Comparison of ENCODE assay signal across 1 cellular context in the genomic region with DNA sequence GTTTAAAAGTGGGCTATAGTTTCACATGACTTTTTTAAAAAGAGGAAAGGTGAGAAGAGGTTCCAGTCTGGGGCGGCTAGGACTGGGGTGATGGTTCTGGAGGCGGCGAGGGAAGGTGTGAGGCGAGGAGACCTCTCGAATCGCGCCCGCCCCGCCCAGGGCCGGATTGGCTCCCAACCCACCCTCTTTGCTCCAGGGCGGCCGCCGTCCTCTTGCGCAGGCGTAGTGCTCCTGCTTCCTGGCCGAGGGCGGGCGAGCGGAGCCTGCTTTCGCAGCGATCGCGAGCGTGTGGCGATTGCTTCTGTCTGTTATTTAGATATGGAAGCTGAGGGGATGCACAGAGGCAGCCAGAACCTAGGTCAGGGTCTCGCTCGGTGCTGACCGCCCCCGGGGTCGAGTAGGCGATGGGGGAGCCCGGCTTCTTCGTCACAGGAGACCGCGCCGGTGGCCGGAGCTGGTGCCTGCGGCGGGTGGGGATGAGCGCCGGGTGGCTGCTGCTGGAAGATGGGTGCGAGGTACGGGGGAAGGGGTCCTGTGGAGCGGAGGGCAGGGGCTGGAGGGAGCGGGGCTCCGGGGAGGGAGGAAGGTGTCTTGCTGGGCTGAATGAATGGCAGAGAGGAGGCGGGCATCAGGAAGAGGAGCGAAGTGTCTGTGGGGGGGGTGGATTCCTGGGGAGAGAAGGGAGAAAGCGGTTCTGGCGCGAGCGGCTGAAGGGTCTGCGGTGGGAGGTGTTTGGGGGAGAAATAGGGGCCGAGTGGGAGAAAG.
TF ChIP-seq lines count a peak whose summit lies in the region.

A gene with protein sequence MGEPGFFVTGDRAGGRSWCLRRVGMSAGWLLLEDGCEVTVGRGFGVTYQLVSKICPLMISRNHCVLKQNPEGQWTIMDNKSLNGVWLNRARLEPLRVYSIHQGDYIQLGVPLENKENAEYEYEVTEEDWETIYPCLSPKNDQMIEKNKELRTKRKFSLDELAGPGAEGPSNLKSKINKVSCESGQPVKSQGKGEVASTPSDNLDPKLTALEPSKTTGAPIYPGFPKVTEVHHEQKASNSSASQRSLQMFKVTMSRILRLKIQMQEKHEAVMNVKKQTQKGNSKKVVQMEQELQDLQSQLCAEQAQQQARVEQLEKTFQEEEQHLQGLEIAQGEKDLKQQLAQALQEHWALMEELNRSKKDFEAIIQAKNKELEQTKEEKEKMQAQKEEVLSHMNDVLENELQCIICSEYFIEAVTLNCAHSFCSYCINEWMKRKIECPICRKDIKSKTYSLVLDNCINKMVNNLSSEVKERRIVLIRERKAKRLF (plus strand): TSS at position 223 of the 765 bp plus-strand sequence. CDS start 182 bp downstream, at position 405.

TF ChIP-seq in SK-N-SH treated with all-trans-retinoic acid at 6 μM for 48 hours, 23 proteins besides CTCF, POLR2A, EP300 and RAD21 (continued from another document):
- no peak for TF ChIP-seq ARNTL (CRISPR knock-in tag; IDR thresholded peaks at IDR 0.05; ENCODE audit: borderline replicate concordance, low read depth)
- TF ChIP-seq CSDC2 (CRISPR knock-in tag; IDR thresholded peaks at IDR 0.05) = no peak
- no peak for TF ChIP-seq OSR1 (CRISPR knock-in tag; IDR thresholded peaks at IDR 0.05)
- no peak for TF ChIP-seq ZNF565 (CRISPR knock-in tag; conservative IDR thresholded peaks at IDR 0.05; ENCODE audit: low read depth)
